Comparison of ENCODE assay signal across 21 cellular contexts in genomic region chr11:108432783-108433182, GRCh38. TPM values are rescaled to one million over a fixed set of nuclear protein-coding genes. Genes with fewer than 3 reads are reported as not detected.
DNase-seq lines count a peak whose midpoint lies in the region; ATAC-seq, FAIRE-seq and TF ChIP-seq lines count a peak whose summit lies in the region.
"Had no signal": no experiment of that assay in that cellular context is flagged by ENCODE, and none has a peak within 500 bp of the region (broad histone marks: within the 10 kb centered on the region; RNA-seq: fewer than 3 reads in every experiment).

No MANE protein-coding gene starts in this region.

- H3K36me3 ChIP-seq in mammary epithelial cell (ENCODE audit: insufficient read depth, low read length) (no peaks in the 10 kb centered on the region), breast epithelium (no peaks in the 10 kb centered on the region)
- H3K36me3 ChIP-seq in CD8-positive, alpha-beta T cell (ENCODE audit: insufficient read depth, low read length), result no peaks in the 10 kb centered on the region
- H3K36me3 ChIP-seq: esophagus squamous epithelium, neutrophil, Peyer's patch had no signal

- H3K27me3 Mint-ChIP-seq in CD8-positive, alpha-beta T cell (ENCODE audit: low read depth), result no peaks in the 10 kb centered on the region
- H3K27me3 Mint-ChIP-seq in progenitor cell of endocrine pancreas, result no peaks in the 10 kb centered on the region
- H3K27me3 Mint-ChIP-seq: stimulated activated memory B cell treated with anti-CD40 and anti-IgM and Interleukin-4, amounts not matched to agents 10 μg/mL and 1 μg/mL and 100 μg/mL, for 72 hours had no signal

- no peaks in the 10 kb centered on the region for H3K79me2 ChIP-seq in mammary epithelial cell (ENCODE audit: insufficient read depth, low read length)

- intact Hi-C loops in mammary epithelial cell (cut with micrococcal nuclease) (no loop called here), breast epithelium (cut with DNase I; ENCODE audit: low total_unique reads) (loop anchor here (2.0 kb wide), 1 partner anchor 26 kb away; no protein-coding TSS in a partner anchor)
- intact Hi-C loops in CD8-positive, alpha-beta T cell (cut with DNase I, micrococcal nuclease), result no loop called here

- CTCF ChIA-PET in mammary epithelial cell (lab: Charles Lee; ENCODE audit: low non-redundant PET), result no interaction called here
- CTCF ChIA-PET in CD8-positive, alpha-beta T cell (lab: Charles Lee), result no interaction called here

- H3K9me3 ChIP-seq in mammary epithelial cell (replicated peaks; ENCODE audit: insufficient read depth, low read length), result no peaks in the 10 kb centered on the region
- H3K9me3 ChIP-seq in breast epithelium, result peaks cover 0 to 10% of the 10 kb centered on the region in 2 donors
- H3K9me3 ChIP-seq in CD8-positive, alpha-beta T cell (ENCODE audit: low read length), result no peaks in the 10 kb centered on the region
- H3K9me3 ChIP-seq: esophagus squamous epithelium, neutrophil, Peyer's patch had no signal

- FAIRE-seq in urothelium cell line (lab: Jason Lieb, UNC), result no peak
- FAIRE-seq: A204.1 had no signal

- TF ChIP-seq CTCF in mammary epithelial cell (conservative IDR thresholded peaks at IDR 0.05 in 1 of 2, IDR thresholded peaks at IDR 0.05 in 1 of 2; ENCODE audit: extremely low read depth in 1 of 2, insufficient read depth in 1 of 2, low read depth in 1 of 2, low read length in 2 of 2), result no peak
- TF ChIP-seq CTCF in breast epithelium (IDR thresholded peaks at IDR 0.05), result no peak
- TF ChIP-seq CTCF in CD8-positive, alpha-beta T cell (IDR thresholded peaks at IDR 0.05), result no peak
- no peak for TF ChIP-seq CTCF in progenitor cell of endocrine pancreas (IDR thresholded peaks at IDR 0.05; ENCODE audit: unreplicated experiment)

- dilution Hi-C loops in mammary epithelial cell (cut with HindIII; ENCODE audit: low sequenced_read_pairs), result no loop called here

- H3K4me1 Mint-ChIP-seq in CD8-positive, alpha-beta T cell (ENCODE audit: low read depth), result no peaks in the 10 kb centered on the region
- H3K4me1 Mint-ChIP-seq in progenitor cell of endocrine pancreas (ENCODE audit: low read depth), result no peaks in the 10 kb centered on the region
- H3K4me1 Mint-ChIP-seq: CD4-positive, alpha-beta memory T cell; central memory CD8-positive, alpha-beta T cell; stimulated activated memory B cell treated with anti-CD40 and anti-IgM and Interleukin-4, amounts not matched to agents 10 μg/mL and 1 μg/mL and 100 μg/mL, for 72 hours had no signal

- peaks cover 4% of the 10 kb centered on the region for H3K9me3 Mint-ChIP-seq in CD8-positive, alpha-beta T cell
- peaks cover 23% of the 10 kb centered on the region for H3K9me3 Mint-ChIP-seq in progenitor cell of endocrine pancreas (ENCODE audit: low read depth)
- H3K9me3 Mint-ChIP-seq: activated T-helper 2 cell treated with anti-CD3 and anti-CD28 coated beads, Interferon-gamma antibody, Interleukin-2, Interleukin-4, amounts not matched to agents 10 μg/mL and 5 μg/mL and 100 μg/mL, durations not matched to agents 14 hours and 24 hours and 36 hours; central memory CD8-positive, alpha-beta T cell had no signal

- no peak overlapping the region for H3K27ac ChIP-seq in mammary epithelial cell (ENCODE audit: insufficient read depth, low read depth, low read length)
- no peak overlapping the region for H3K27ac ChIP-seq in breast epithelium
- H3K27ac ChIP-seq in CD8-positive, alpha-beta T cell (ENCODE audit: low read depth, low read length), result no peak overlapping the region
- H3K27ac ChIP-seq: esophagus squamous epithelium, neutrophil, Peyer's patch had no signal

- in situ Hi-C loops in mammary epithelial cell (cut with MboI; ENCODE audit: low sequenced_read_pairs in 2 of 2), result no loop called here

- H3K4me3 ChIP-seq in mammary epithelial cell (replicated peaks in 1 of 3; ENCODE audit: insufficient read depth in 1 of 3, low read depth in 2 of 3, low read length in 3 of 3), result no peak overlapping the region
- no peak overlapping the region for H3K4me3 ChIP-seq in breast epithelium
- no peak overlapping the region for H3K4me3 ChIP-seq in CD8-positive, alpha-beta T cell (ENCODE audit: low read depth, low read length)
- H3K4me3 ChIP-seq: esophagus squamous epithelium, Peyer's patch had no signal

- no peaks in the 10 kb centered on the region for H3K36me3 Mint-ChIP-seq in CD8-positive, alpha-beta T cell
- peaks cover 1% of the 10 kb centered on the region for H3K36me3 Mint-ChIP-seq in progenitor cell of endocrine pancreas (ENCODE audit: insufficient read depth)

- H3K4me2 ChIP-seq in mammary epithelial cell (ENCODE audit: insufficient read depth, low read depth, low read length), result no peak overlapping the region

- no peak overlapping the region for H2AFZ ChIP-seq in mammary epithelial cell (ENCODE audit: low read depth, low read length)

- no peak for ATAC-seq in CD8-positive, alpha-beta T cell
- no peak for ATAC-seq in GM19455 (IDR thresholded peaks at IDR 0.05; ENCODE audit: unreplicated experiment)
- ATAC-seq: stimulated activated memory B cell treated with anti-CD40 and anti-IgM and Interleukin-4, amounts not matched to agents 10 μg/mL and 1 μg/mL and 100 μg/mL, for 72 hours had no signal

- DNase-seq in mammary epithelial cell (peak; percentile 6), breast epithelium (ENCODE audit: low spot score in 2 of 2) (no peak), RPMI7951 (ENCODE audit: low read depth) (peak; percentile 37), glomerular visceral epithelial cell (ENCODE audit: extremely low spot score) (peak; percentile 38), urothelium cell line (ENCODE audit: low spot score) (peak; percentile 38), progenitor cell of endocrine pancreas (ENCODE audit: low spot score, unreplicated experiment) (no peak)
- no peak for DNase-seq in CD8-positive, alpha-beta T cell
- DNase-seq: activated CD4-positive, alpha-beta T cell treated with anti-CD3 and anti-CD28 coated beads for 4 hours; CD4-positive, alpha-beta memory T cell; DMS79 treated with DMSO at 0.1 percent for 48 hours; effector memory CD4-positive, alpha-beta T cell; esophagus squamous epithelium; NCI-H1417 treated with DMSO at 0.1 percent for 48 hours; Peyer's patch; stimulated activated CD4-positive, alpha-beta T cell treated with anti-CD3 and anti-CD28 coated beads, Interleukin-15, amount 100 ng/mL, for 24 hours had no signal

- H3K4me3 Mint-ChIP-seq in CD8-positive, alpha-beta T cell, result no peak overlapping the region
- H3K4me3 Mint-ChIP-seq in progenitor cell of endocrine pancreas (ENCODE audit: low read depth), result no peak overlapping the region
- H3K4me3 Mint-ChIP-seq: CD4-positive, alpha-beta memory T cell; central memory CD8-positive, alpha-beta T cell; stimulated activated memory B cell treated with anti-CD40 and anti-IgM and Interleukin-4, amounts not matched to agents 10 μg/mL and 1 μg/mL and 100 μg/mL, for 72 hours had no signal

- no TSS peak for BruUV-seq in mammary epithelial cell (replicated peaks; lab: Mats Ljungman, UMichigan)

- H3K9ac ChIP-seq in mammary epithelial cell (ENCODE audit: insufficient read depth, low read length), result no peak overlapping the region

- POLR2A ChIA-PET in CD8-positive, alpha-beta T cell (lab: Charles Lee), result no interaction called here

- peaks cover 7% of the 10 kb centered on the region for H3K4me1 ChIP-seq in mammary epithelial cell (ENCODE audit: insufficient read depth, low read length)
- no peaks in the 10 kb centered on the region for H3K4me1 ChIP-seq in breast epithelium
- H3K4me1 ChIP-seq in CD8-positive, alpha-beta T cell (ENCODE audit: insufficient read depth, low read length), result no peaks in the 10 kb centered on the region
- H3K4me1 ChIP-seq: esophagus squamous epithelium, Peyer's patch had no signal

- H3K27ac Mint-ChIP-seq in CD8-positive, alpha-beta T cell, result no peak overlapping the region
- H3K27ac Mint-ChIP-seq in progenitor cell of endocrine pancreas, result no peak overlapping the region
- H3K27ac Mint-ChIP-seq: activated T-helper 2 cell treated with anti-CD3 and anti-CD28 coated beads, Interferon-gamma antibody, Interleukin-2, Interleukin-4, amounts not matched to agents 10 μg/mL and 5 μg/mL and 100 μg/mL, durations not matched to agents 14 hours and 24 hours and 36 hours; CD4-positive, alpha-beta memory T cell; stimulated activated memory B cell treated with anti-CD40 and anti-IgM and Interleukin-4, amounts not matched to agents 10 μg/mL and 1 μg/mL and 100 μg/mL, for 72 hours had no signal

- no peak for TF ChIP-seq POLR2A in breast epithelium (IDR thresholded peaks at IDR 0.05)

- no peaks in the 10 kb centered on the region for H4K20me1 ChIP-seq in mammary epithelial cell (ENCODE audit: insufficient read depth, low read length)

- H3K27me3 ChIP-seq in mammary epithelial cell (ENCODE audit: insufficient read depth, low read length) (no peaks in the 10 kb centered on the region), breast epithelium (no peaks in the 10 kb centered on the region)
- no peaks in the 10 kb centered on the region for H3K27me3 ChIP-seq in CD8-positive, alpha-beta T cell (ENCODE audit: insufficient read depth, low read length)
- H3K27me3 ChIP-seq: esophagus squamous epithelium, neutrophil, Peyer's patch had no signal

RNA-seq across cellular contexts. Expression of gene C11orf65, which starts 34.5 kb away (rescaled TPM):
- total RNA-seq in mammary epithelial cell (1 to 10 TPM in 1 of 2 donors, under 1 TPM in 1; 0.67 to 1.1 TPM), breast epithelium (1 to 10 TPM in 1 of 3 donors, under 1 TPM in 2; 0.32 to 1.9 (median 0.66) TPM), progenitor cell of endocrine pancreas (0.42 and 0.67 TPM in 2 replicates)
- polyA plus RNA-seq in mammary epithelial cell, result 0.20 TPM
- not detected for polyA minus RNA-seq in mammary epithelial cell
- 0.10 and 0.24 TPM in 2 replicates for total RNA-seq in RPMI7951 (2014; rRNA removed; shearing (Covaris generic))
- under 1 TPM in 1 of 2 experiments, not detected in 1; 0.31 TPM for total RNA-seq in CD8-positive, alpha-beta T cell
- total RNA-seq: Peyer's patch had no signal

Comparison
In these comparisons a context has a peak if more than half of its experiments do, and no peak if none do; other contexts are left out.
1. DNase-seq: peak in mammary epithelial cell (single experiment), RPMI7951 (single experiment), glomerular visceral epithelial cell (single experiment) and urothelium cell line (single experiment); none in breast epithelium (0 of 2), CD8-positive, alpha-beta T cell (0 of 7) and progenitor cell of endocrine pancreas (single experiment).